8 cellular contexts compared by ENCODE assay signal in genomic region chr16:67199011-67199807, GRCh38. TPM values are rescaled to one million over a fixed set of nuclear protein-coding genes. Genes with fewer than 3 reads are reported as not detected.
DNase-seq lines count a peak whose midpoint lies in the region; ATAC-seq and TF ChIP-seq lines count a peak whose summit lies in the region.

Gene ELMO3, plus strand, starts transcription at chr16:67199131. Its CDS starts 196 bp downstream, at chr16:67199327.

- intact Hi-C loops in transverse colon (cut with DNase I; ENCODE audit: low total_unique reads) = no loop called here

- H3K27me3 ChIP-seq in transverse colon (no peaks in the 10 kb centered on the region), tibial nerve (no peaks in the 10 kb centered on the region)

- H3K4me1 ChIP-seq in transverse colon (peaks cover 0 to 19% (median 18%) of the 10 kb centered on the region in 4 donors), tibial nerve (peaks cover 0 to 44% (median 13%) of the 10 kb centered on the region in 4 donors)

- no peak for TF ChIP-seq EP300 in transverse colon (IDR thresholded peaks at IDR 0.05; ENCODE audit: low read depth)
- TF ChIP-seq EP300 in tibial nerve (IDR thresholded peaks at IDR 0.05) = no peak

- H3K36me3 ChIP-seq in transverse colon (peaks cover 0 to 50% (median 11%) of the 10 kb centered on the region in 4 donors), tibial nerve (peaks cover 2 to 88% (median 27%) of the 10 kb centered on the region in 3 donors)

- H3K9me3 ChIP-seq in transverse colon = no peaks in the 10 kb centered on the region
- no peaks in the 10 kb centered on the region for H3K9me3 ChIP-seq in tibial nerve

- in situ Hi-C loops in T47D (cut with HindIII; ENCODE audit: low pct_unique_long_range_greater_than_20kb, low sequenced_read_pairs) (no loop called here), transverse colon (cut with MboI; ENCODE audit: low pct_ligation_motif_present in 1 of 4, low pct_unique_long_range_greater_than_20kb in 1 of 4, low sequenced_read_pairs in 3 of 4) (no loop called here)

- no peak for ATAC-seq in GM18868 (IDR thresholded peaks at IDR 0.05; ENCODE audit: unreplicated experiment)

- H3K4me3 ChIP-seq in transverse colon = peak within 1 kb of the TSS; percentile 8 to 54 (median 39)
- peak within 1 kb of the TSS in 2 of 4 donors; percentile 29 to 30 for H3K4me3 ChIP-seq in tibial nerve

- 2 to 44% methylated on average over 7 to 55 of the region's 61 CpGs for WGBS in transverse colon (ENCODE audit: low coverage in 1 of 2), 2 donors
- 41 to 42% methylated on average over 40 to 47 of the region's 61 CpGs for WGBS in tibial nerve, 2 donors

- H3K27ac ChIP-seq in transverse colon = peak within 1 kb of the TSS; percentile 86 to 93 (median 88)
- H3K27ac ChIP-seq in tibial nerve = peak within 1 kb of the TSS in 2 of 4 donors; percentile 36 to 67

- peak; percentile 39 to 69 (median 52) for TF ChIP-seq CTCF in transverse colon (IDR thresholded peaks at IDR 0.05)
- peak in 2 of 5 experiments; percentile 4 to 28 for TF ChIP-seq CTCF in tibial nerve (IDR thresholded peaks at IDR 0.05)

- TF ChIP-seq POLR2A in transverse colon (IDR thresholded peaks at IDR 0.05) = peak; percentile 94
- TF ChIP-seq POLR2A in tibial nerve (IDR thresholded peaks at IDR 0.05) = no peak

- DNase-seq in NCI-H1436 (lab: John Stamatoyannopoulos, UW) (peak; percentile 24), NCI-H1436 treated with DMSO at 0.1 percent for 48 hours (lab: John Stamatoyannopoulos, UW) (no peak), T47D (ENCODE audit: low read depth in 1 of 2, low spot score in 1 of 2) (peak; percentile 85 to 92), kidney tubule cell (ENCODE audit: low spot score) (peak; percentile 69), transverse colon (peak; percentile 88), tibial nerve (ENCODE audit: low spot score in 2 of 2) (no peak), activated gamma-delta T cell (lab: John Stamatoyannopoulos, UW) (no peak)

RNA-seq across cellular contexts. Expression of gene ELMO3, which starts in this region (rescaled TPM):
- total RNA-seq in transverse colon (10 to 100 TPM; 61.0 to 91.5 (median 77.7) TPM), tibial nerve (10 to 100 TPM in 1 of 4 donors, 1 to 10 TPM in 3; 2.4 to 14.4 (median 4.4) TPM)

Comparison
In these comparisons a context has a peak if more than half of its experiments do, and no peak if none do; other contexts are left out.
1. RNA of gene ELMO3 (total RNA-seq): 61.0 to 91.5 TPM in transverse colon; 2.4 to 14.4 TPM in tibial nerve; every median in the first group is over 4 times any median in the second.
2. DNase-seq: peak in NCI-H1436 (single experiment), T47D (2 of 2), kidney tubule cell (single experiment) and transverse colon (single experiment); none in NCI-H1436 treated with DMSO at 0.1 percent for 48 hours (single experiment), tibial nerve (0 of 2) and activated gamma-delta T cell (single experiment).